In genomic region chr11:44340656-44341055, GRCh38 we compare ENCODE assay signal across 1 cellular context.
TF ChIP-seq lines count a peak whose summit lies in the region.

No MANE protein-coding gene starts in this region.

TF ChIP-seq in H1, 55 proteins besides CTCF, POLR2A, EP300 and RAD21:
- TF ChIP-seq TEAD4 (IDR thresholded peaks at IDR 0.05; ENCODE audit: low read depth, low read length) (no peak), MAX (IDR thresholded peaks at IDR 0.05) (no peak), ZNF274 (IDR thresholded peaks at IDR 0.05; ENCODE audit: borderline replicate concordance, extremely low read depth, low read length) (no peak), RNF2 (IDR thresholded peaks at IDR 0.05; ENCODE audit: borderline replicate concordance, low read depth, low read length, missing control alignments, poor library complexity, severe bottlenecking) (no peak), CHD2 (IDR thresholded peaks at IDR 0.05; ENCODE audit: low read length) (no peak), TBP (IDR thresholded peaks at IDR 0.05; ENCODE audit: low read depth, low read length) (no peak), TAF7 (optimal IDR thresholded peaks at IDR 0.05; ENCODE audit: borderline replicate concordance, low read depth, low read length) (no peak), RXRA (IDR thresholded peaks at IDR 0.05; ENCODE audit: insufficient read depth, low read depth, low read length) (no peak), PHF8 (conservative IDR thresholded peaks at IDR 0.05; ENCODE audit: low read depth, low read length) (no peak), JUN (IDR thresholded peaks at IDR 0.05; ENCODE audit: low read depth, low read length) (no peak), JUND (IDR thresholded peaks at IDR 0.05; ENCODE audit: low read length) (no peak), BCL11A (IDR thresholded peaks at IDR 0.05; ENCODE audit: low read depth in 2 of 2, low read length in 2 of 2) (no peak), SIN3A (conservative IDR thresholded peaks at IDR 0.05 in 1 of 2, IDR thresholded peaks at IDR 0.05 in 1 of 2; ENCODE audit: low read depth in 1 of 2, low read length in 2 of 2) (no peak), POLR2AphosphoS5 (IDR thresholded peaks at IDR 0.05; ENCODE audit: low read depth, low read length) (no peak), SP4 (IDR thresholded peaks at IDR 0.05; ENCODE audit: low read length) (no peak), BRCA1 (IDR thresholded peaks at IDR 0.05; ENCODE audit: low read depth, low read length) (no peak), NANOG (IDR thresholded peaks at IDR 0.05; ENCODE audit: insufficient read depth, low read depth, low read length, poor library complexity, severe bottlenecking) (no peak), KDM5A (IDR thresholded peaks at IDR 0.05; ENCODE audit: low read length) (no peak), ASH2L (IDR thresholded peaks at IDR 0.05; ENCODE audit: low read length) (no peak)
- TF ChIP-seq, protein P1, sequence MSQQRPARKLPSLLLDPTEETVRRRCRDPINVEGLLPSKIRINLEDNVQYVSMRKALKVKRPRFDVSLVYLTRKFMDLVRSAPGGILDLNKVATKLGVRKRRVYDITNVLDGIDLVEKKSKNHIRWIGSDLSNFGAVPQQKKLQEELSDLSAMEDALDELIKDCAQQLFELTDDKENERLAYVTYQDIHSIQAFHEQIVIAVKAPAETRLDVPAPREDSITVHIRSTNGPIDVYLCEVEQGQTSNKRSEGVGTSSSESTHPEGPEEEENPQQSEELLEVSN (IDR thresholded peaks at IDR 0.05), result no peak
